9 cellular contexts compared by ENCODE assay signal in genomic region chr2:28755411-28755810, GRCh38. TPM values are rescaled to one million over a fixed set of nuclear protein-coding genes. Genes with fewer than 3 reads are reported as not detected.
DNase-seq lines count a peak whose midpoint lies in the region; ATAC-seq and TF ChIP-seq lines count a peak whose summit lies in the region.
"Had no signal": no experiment of that assay in that cellular context is flagged by ENCODE, and none has a peak within 500 bp of the region (broad histone marks: within the 10 kb centered on the region; RNA-seq: fewer than 3 reads in every experiment).

No MANE protein-coding gene starts in this region.

- H3K27ac ChIP-seq in right atrium auricular region: peak overlapping the region; percentile 100
- H3K27ac ChIP-seq in muscle layer of duodenum (ENCODE audit: low read length): peak overlapping the region; percentile 49
- H3K27ac ChIP-seq in aorta (ENCODE audit: low read depth in 1 of 2, low read length in 2 of 2): peak overlapping the region in 1 of 2 donors; percentile 50

- H3K4me3 ChIP-seq in right atrium auricular region: peak overlapping the region in 1 of 2 donors; percentile 91
- H3K4me3 ChIP-seq in muscle layer of duodenum (ENCODE audit: low read depth in 1 of 2, low read length in 2 of 2): peak overlapping the region; percentile 13 to 45
- peak overlapping the region; percentile 69 to 94 for H3K4me3 ChIP-seq in aorta (ENCODE audit: low read length in 2 of 2)

- no peaks in the 10 kb centered on the region for H3K9me3 ChIP-seq in right atrium auricular region
- no peaks in the 10 kb centered on the region for H3K9me3 ChIP-seq in muscle layer of duodenum (ENCODE audit: control insufficient read depth in 1 of 2, low read length in 2 of 2)
- H3K9me3 ChIP-seq in aorta (ENCODE audit: control insufficient read depth, low read length): no peaks in the 10 kb centered on the region

- intact Hi-C loops in Right ventricle myocardium superior (cut with DNase I) (loop anchor here (10.0 kb wide), 1 partner anchor 131 kb away; no protein-coding TSS in a partner anchor), aorta (cut with DNase I) (loop anchor here (2.0 to 5.0 kb wide), 2 partner anchors 188 to 189 kb away; no protein-coding TSS in a partner anchor)

- DNase-seq in right atrium auricular region (ENCODE audit: low spot score) (no peak), Right ventricle myocardium superior (no peak), astrocyte of the hippocampus (ENCODE audit: low read depth, low spot score) (peak; percentile 78), aorta (no peak), SKM-1 (lab: John Stamatoyannopoulos, UW; ENCODE audit: unreplicated experiment) (no peak), Kasumi-1 (lab: John Stamatoyannopoulos, UW) (no peak)
- DNase-seq: stimulated activated CD4-positive, alpha-beta T cell treated with anti-CD3 and anti-CD28 coated beads, Interleukin-2, amount 100 ng/mL, for 48 hours had no signal

- TF ChIP-seq CTCF in right atrium auricular region (IDR thresholded peaks at IDR 0.05): no peak

- WGBS in aorta, 2 donors: 3 to 6% methylated on average over 3 of the region's 3 CpGs

- peaks cover 11% of the 10 kb centered on the region for H3K36me3 ChIP-seq in right atrium auricular region
- peaks cover 3 to 14% of the 10 kb centered on the region in 2 donors for H3K36me3 ChIP-seq in muscle layer of duodenum (ENCODE audit: control insufficient read depth in 1 of 2, insufficient read depth in 2 of 2, low read length in 2 of 2)
- H3K36me3 ChIP-seq in aorta (ENCODE audit: control insufficient read depth in 1 of 2, insufficient read depth in 2 of 2, low read length in 1 of 2): peaks cover 0 to 4% of the 10 kb centered on the region in 2 donors

- H3K27me3 ChIP-seq in right atrium auricular region (no peaks in the 10 kb centered on the region), muscle layer of duodenum (ENCODE audit: low read depth, low read length) (no peaks in the 10 kb centered on the region), aorta (ENCODE audit: control insufficient read depth in 1 of 2, insufficient read depth in 2 of 2, low read length in 1 of 2) (no peaks in the 10 kb centered on the region)

- H3K4me1 ChIP-seq in right atrium auricular region: peaks cover 0 to 70% of the 10 kb centered on the region in 2 donors
- H3K4me1 ChIP-seq in muscle layer of duodenum (ENCODE audit: control insufficient read depth in 1 of 2, insufficient read depth in 2 of 2, low read length in 2 of 2): peaks cover 33 to 51% of the 10 kb centered on the region in 2 donors
- peaks cover 0 to 8% of the 10 kb centered on the region in 2 donors for H3K4me1 ChIP-seq in aorta (ENCODE audit: control insufficient read depth in 1 of 2, insufficient read depth in 2 of 2, low read length in 2 of 2)

- ATAC-seq in Right ventricle myocardium superior (ENCODE audit: poor library complexity) (no peak), aorta (ENCODE audit: low FRiP score) (no peak), GM21367 (IDR thresholded peaks at IDR 0.05; ENCODE audit: unreplicated experiment) (no peak)

RNA-seq across cellular contexts. Expression of gene PPP1CB, which starts 3.8 kb away (rescaled TPM):
- total RNA-seq in right atrium auricular region (100 to 1,000 TPM; 185 to 213 TPM), Right ventricle myocardium superior (429 TPM), aorta (100 to 1,000 TPM; 386 to 484 TPM)
- 100 to 1,000 TPM; 187 to 370 TPM for polyA plus RNA-seq in aorta

RNA-seq across cellular contexts. Expression of gene SPDYA, which starts 55.2 kb away (rescaled TPM):
- total RNA-seq in right atrium auricular region: under 1 TPM in 1 of 2 donors, not detected in 1; 0.30 TPM
- 0.24 TPM for total RNA-seq in Right ventricle myocardium superior
- 1 to 10 TPM; 2.8 to 5.3 TPM for total RNA-seq in aorta
- under 1 TPM in 1 of 2 donors, not detected in 1; 0.59 TPM for polyA plus RNA-seq in aorta
